Comparison of ENCODE assay signal across 21 cellular contexts in the genomic region with DNA sequence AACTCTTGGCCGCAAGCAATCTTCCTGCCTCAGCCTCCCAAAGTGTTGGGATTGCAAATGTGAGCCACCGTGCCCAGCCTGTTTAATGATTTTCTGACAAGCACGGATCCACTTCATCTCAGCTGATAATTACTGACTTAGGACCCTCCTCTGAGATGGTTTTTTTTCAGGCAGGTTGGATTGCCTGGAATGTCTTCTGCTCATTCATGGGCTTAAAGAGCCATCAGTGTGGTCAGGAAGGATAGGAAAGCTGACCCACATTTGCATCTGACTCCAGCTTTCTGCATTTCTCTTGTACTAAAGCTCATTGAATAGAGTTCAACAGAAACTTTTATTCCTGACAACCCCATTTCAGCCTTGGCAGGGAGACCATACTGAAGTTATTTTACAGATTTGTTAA. TPM values are rescaled to one million over a fixed set of nuclear protein-coding genes. Genes with fewer than 3 reads are reported as not detected.
"Had no signal": no experiment of that assay in that cellular context is flagged by ENCODE, and none has a peak within 500 bp of the region (broad histone marks: within the 10 kb centered on the region; RNA-seq: fewer than 3 reads in every experiment).

No MANE protein-coding gene starts in this region.

- ATAC-seq: activated naive CD8-positive, alpha-beta T cell treated with anti-CD3 and anti-CD28 coated beads, Interleukin-2, amount 50 U/mL, for 24 hours; activated T-helper 17 cell treated with anti-CD3 and anti-CD28 coated beads, Interleukin-2, amount 50 U/mL, for 72 hours; esophagus mucosa; left cardiac atrium; lower lobe of right lung had no signal

- H3K27ac ChIP-seq: cardiac muscle cell, lower lobe of right lung, tibial nerve had no signal

- H3K36me3 ChIP-seq: cardiac muscle cell, lower lobe of right lung, tibial nerve, uterus had no signal

- H3K9me3 Mint-ChIP-seq: activated naive CD8-positive, alpha-beta T cell treated with anti-CD3 and anti-CD28 coated beads, Interleukin-2, amount 50 U/mL, for 24 hours had no signal

- H3K27ac Mint-ChIP-seq: activated naive CD8-positive, alpha-beta T cell treated with anti-CD3 and anti-CD28 coated beads, Interleukin-2, amount 50 U/mL, for 24 hours; activated T-helper 17 cell treated with anti-CD3 and anti-CD28 coated beads, Interleukin-2, amount 50 U/mL, for 72 hours; immature natural killer cell; naive B cell had no signal

- H3K4me1 Mint-ChIP-seq: activated naive CD8-positive, alpha-beta T cell treated with anti-CD3 and anti-CD28 coated beads, Interleukin-2, amount 50 U/mL, for 24 hours; activated T-helper 17 cell treated with anti-CD3 and anti-CD28 coated beads, Interleukin-2, amount 50 U/mL, for 72 hours; immature natural killer cell had no signal

- H3K9me3 ChIP-seq: lower lobe of right lung, tibial nerve, uterus had no signal

- H3K4me3 ChIP-seq: cardiac muscle cell, lower lobe of right lung, tibial nerve, uterus had no signal

- DNase-seq: activated CD4-positive, CD25-positive, alpha-beta regulatory T cell treated with anti-CD3 and anti-CD28 coated beads, Interleukin-2, amount 50 U/mL, for 72 hours; activated naive CD4-positive, alpha-beta T cell treated with Interleukin-2 at 50 U/mL for 16 hours; activated naive CD8-positive, alpha-beta T cell treated with anti-CD3 and anti-CD28 coated beads, Interleukin-2, amount 50 U/mL, for 24 hours; activated T-cell treated with anti-CD3 and anti-CD28 coated beads for 4 hours; aorta; hippocampal formation; immature natural killer cell; left cardiac atrium; lower lobe of right lung; naive B cell; nucleus accumbens; posterior cingulate gyrus; stimulated activated CD4-positive, alpha-beta T cell treated with anti-CD3 and anti-CD28 coated beads, Interleukin-15, amount 100 ng/mL, for 24 hours; stimulated activated CD4-positive, alpha-beta T cell treated with anti-CD3 and anti-CD28 coated beads, Interleukin-4, amount 100 ng/mL, for 1 hour; stimulated activated naive CD4-positive, alpha-beta T cell; uterus had no signal

- H3K36me3 Mint-ChIP-seq: immature natural killer cell, naive B cell had no signal

- H3K4me1 ChIP-seq: lower lobe of right lung, uterus had no signal

- H3K4me3 Mint-ChIP-seq: activated naive CD8-positive, alpha-beta T cell treated with anti-CD3 and anti-CD28 coated beads, Interleukin-2, amount 50 U/mL, for 24 hours; activated T-helper 17 cell treated with anti-CD3 and anti-CD28 coated beads, Interleukin-2, amount 50 U/mL, for 72 hours; immature natural killer cell; naive B cell had no signal

- H3K27me3 ChIP-seq: cardiac muscle cell, tibial nerve, uterus had no signal

RNA-seq across cellular contexts. Expression of gene ADCY2, which starts 26.3 kb away (rescaled TPM):
- total RNA-seq: activated T-helper 17 cell treated with anti-CD3 and anti-CD28 coated beads, Interleukin-2, amount 50 U/mL, for 72 hours; glomerular endothelial cell had no signal
